In genomic region chr1:37486680-37487618, GRCh38 we compare ENCODE assay signal across 8 cellular contexts. TPM values are rescaled to one million over a fixed set of nuclear protein-coding genes. Genes with fewer than 3 reads are reported as not detected.
DNase-seq lines count a peak whose midpoint lies in the region; ATAC-seq and TF ChIP-seq lines count a peak whose summit lies in the region.

No MANE protein-coding gene starts in this region.

- CTCF ChIA-PET in activated naive CD4-positive, alpha-beta T cell treated with anti-CD3 and anti-CD28 coated beads for 36 hours (lab: Charles Lee), result interaction anchor here (0.6 to 10.8 kb wide), 24 partner anchors 12 to 440 kb away, joined by 3 to 287 read pairs (median 5); partner anchors contain the start of genes MEAF6 and ZC3H12A

- no peak overlapping the region for H3K9ac ChIP-seq in HUES64 (ENCODE audit: low read depth, low read length)

- H3K9me3 ChIP-seq in HUES64 (ENCODE audit: insufficient read depth, low read depth, low read length), result no peaks in the 10 kb centered on the region

- peaks cover 16% of the 10 kb centered on the region for H3K4me1 Mint-ChIP-seq in activated naive CD4-positive, alpha-beta T cell treated with anti-CD3 and anti-CD28 coated beads for 36 hours (ENCODE audit: low read depth)
- H3K4me1 Mint-ChIP-seq in osteocyte (ENCODE audit: unreplicated experiment), result peaks cover 11% of the 10 kb centered on the region

- intact Hi-C loops in activated naive CD4-positive, alpha-beta T cell treated with anti-CD3 and anti-CD28 coated beads for 36 hours (cut with micrococcal nuclease), result loop anchor here (1.0 to 5.0 kb wide), 2 partner anchors 32 to 195 kb away; no protein-coding TSS in a partner anchor

- no peaks in the 10 kb centered on the region for H3K27me3 ChIP-seq in HUES64 (ENCODE audit: insufficient read depth, low read length)

- H3K4me3 Mint-ChIP-seq in activated naive CD4-positive, alpha-beta T cell treated with anti-CD3 and anti-CD28 coated beads for 36 hours, result no peak overlapping the region
- H3K4me3 Mint-ChIP-seq in osteocyte (ENCODE audit: unreplicated experiment), result no peak overlapping the region

- H3K36me3 ChIP-seq in HUES64 (ENCODE audit: insufficient read depth, low read length), result peaks cover 39% of the 10 kb centered on the region

- H3K27me3 Mint-ChIP-seq in activated naive CD4-positive, alpha-beta T cell treated with anti-CD3 and anti-CD28 coated beads for 36 hours (ENCODE audit: low read depth), result no peaks in the 10 kb centered on the region
- H3K27me3 Mint-ChIP-seq in osteocyte (ENCODE audit: unreplicated experiment), result no peaks in the 10 kb centered on the region

- H3K9me3 Mint-ChIP-seq in activated naive CD4-positive, alpha-beta T cell treated with anti-CD3 and anti-CD28 coated beads for 36 hours, result no peaks in the 10 kb centered on the region
- H3K9me3 Mint-ChIP-seq in osteocyte (ENCODE audit: unreplicated experiment), result no peaks in the 10 kb centered on the region

- peaks cover 11% of the 10 kb centered on the region for H3K36me3 Mint-ChIP-seq in activated naive CD4-positive, alpha-beta T cell treated with anti-CD3 and anti-CD28 coated beads for 36 hours (ENCODE audit: low read depth)
- H3K36me3 Mint-ChIP-seq in osteocyte (ENCODE audit: unreplicated experiment), result peaks cover 19% of the 10 kb centered on the region

- no peak overlapping the region for H3K4me3 ChIP-seq in HUES64 (ENCODE audit: low read length)

- H3K27ac Mint-ChIP-seq in activated naive CD4-positive, alpha-beta T cell treated with anti-CD3 and anti-CD28 coated beads for 36 hours, result peak overlapping the region; percentile 48
- peak overlapping the region; percentile 57 for H3K27ac Mint-ChIP-seq in osteocyte (ENCODE audit: unreplicated experiment)

- WGBS in HUES64, result 29% methylated on average over 7 of the region's 10 CpGs

- DNase-seq in DMS153 treated with DMSO at 0.1 percent for 48 hours (lab: John Stamatoyannopoulos, UW; ENCODE audit: unreplicated experiment) (peak; percentile 53), SK-N-DZ (ENCODE audit: low spot score) (peak; percentile 37), germinal center (ENCODE audit: low spot score) (peak; percentile 81), osteocyte (ENCODE audit: extremely low spot score, unreplicated experiment) (peak; percentile 94), ureter (ENCODE audit: low spot score) (peak; percentile 85)
- DNase-seq in activated naive CD4-positive, alpha-beta T cell treated with anti-CD3 and anti-CD28 coated beads for 36 hours, result peak; percentile 83

- ATAC-seq in GM21390 (IDR thresholded peaks at IDR 0.05; ENCODE audit: unreplicated experiment), result no peak

- H3K4me1 ChIP-seq in HUES64 (ENCODE audit: insufficient read depth, low read length), result no peaks in the 10 kb centered on the region

- 0 out of 2 replicates have a peak overlapping the region, but pooled peaks have one; percentile 30 for H3K27ac ChIP-seq in HUES64 (ENCODE audit: low read depth, low read length)

- peak; percentile 96 for TF ChIP-seq CTCF in osteocyte (IDR thresholded peaks at IDR 0.05)

RNA-seq across cellular contexts. Expression of gene ZC3H12A, which starts 12.6 kb away (rescaled TPM):
- polyA plus RNA-seq in HUES64 (2013, experiment 1 of 2), result 3.3 TPM
- 4.9 TPM for polyA plus RNA-seq in HUES64 (2013, experiment 2 of 2)
- 0.95 and 1.2 TPM in 2 replicates for polyA plus RNA-seq in SK-N-DZ (2014; cell fraction: cytosol; rRNA removed)
- polyA plus RNA-seq in SK-N-DZ (2014; cell fraction: nucleus; rRNA removed), result 1.9 and 2.5 TPM in 2 replicates
- 10 to 100 TPM; 29.0 to 33.6 TPM for total RNA-seq in activated naive CD4-positive, alpha-beta T cell treated with anti-CD3 and anti-CD28 coated beads for 36 hours
- total RNA-seq in osteocyte, result 7.0 and 11.3 TPM in 2 replicates
- 56.6 TPM for total RNA-seq in ureter

RNA-seq across cellular contexts. Expression of gene MEAF6, which starts 27.6 kb away (rescaled TPM):
- polyA plus RNA-seq in HUES64 (2013, experiment 1 of 2), result 42.9 TPM
- 45.3 TPM for polyA plus RNA-seq in HUES64 (2013, experiment 2 of 2)
- polyA plus RNA-seq in SK-N-DZ (2014; cell fraction: cytosol; rRNA removed), result 105 and 117 TPM in 2 replicates
- polyA plus RNA-seq in SK-N-DZ (2014; cell fraction: nucleus; rRNA removed), result 63.0 and 96.6 TPM in 2 replicates
- total RNA-seq in activated naive CD4-positive, alpha-beta T cell treated with anti-CD3 and anti-CD28 coated beads for 36 hours, result 10 to 100 TPM; 57.5 to 62.8 TPM
- total RNA-seq in osteocyte, result 62.3 and 62.9 TPM in 2 replicates
- 60.7 TPM for total RNA-seq in ureter

Comparison
In these comparisons a context has a peak if more than half of its experiments do, and no peak if none do; other contexts are left out.
1. DNase-seq: peak in every context shown above with its lines; median percentile 94 in osteocyte; 85 in ureter; 83 in activated naive CD4-positive, alpha-beta T cell treated with anti-CD3 and anti-CD28 coated beads for 36 hours; 81 in germinal center; 53 in DMS153 treated with DMSO at 0.1 percent for 48 hours; 37 in SK-N-DZ.